ENCODE assay signal across 18 cellular contexts in the genomic region with DNA sequence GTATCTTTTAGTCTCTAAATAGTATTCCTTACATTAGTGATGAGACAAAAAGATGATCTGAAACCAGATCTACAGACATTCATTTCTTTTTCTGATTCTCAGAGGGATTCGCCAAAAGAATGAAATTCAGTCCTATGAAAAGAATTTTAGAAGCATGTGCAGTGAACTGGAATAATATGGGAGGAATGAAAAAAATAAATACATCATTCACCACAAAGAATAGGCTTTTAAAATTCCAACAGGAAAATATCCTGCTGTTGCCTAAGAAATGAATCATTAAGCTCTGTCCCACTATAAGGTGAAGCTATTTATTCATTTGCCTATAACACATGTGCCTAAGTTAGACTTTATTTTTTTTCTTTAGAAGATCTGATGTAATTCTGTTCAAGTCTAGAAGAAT.
A peak's percentile ranks its signal among the peaks of the same experiment; 100 is the strongest.
DNase-seq lines count a peak whose midpoint lies in the region; ATAC-seq, FAIRE-seq and TF ChIP-seq lines count a peak whose summit lies in the region.
"Had no signal": no experiment of that assay in that cellular context is flagged by ENCODE, and none has a peak within 500 bp of the region (broad histone marks: within the 10 kb centered on the region; RNA-seq: fewer than 3 reads in every experiment).

No MANE protein-coding gene starts in this region.

- in situ Hi-C loops in ACHN (cut with HindIII; ENCODE audit: low pct_ligation_motif_present, low pct_unique_long_range_greater_than_20kb, low sequenced_read_pairs): no loop called here

- H4K20me1 ChIP-seq in astrocyte (ENCODE audit: insufficient read depth, low read length) (no peaks in the 10 kb centered on the region), smooth muscle cell (ENCODE audit: low read depth) (no peaks in the 10 kb centered on the region)
- H4K20me1 ChIP-seq: BLaER1 had no signal

- no peak overlapping the region for H3K4me3 Mint-ChIP-seq in astrocyte (ENCODE audit: unreplicated experiment)
- H3K4me3 Mint-ChIP-seq in naive thymus-derived CD8-positive, alpha-beta T cell: no peak overlapping the region
- no peak overlapping the region for H3K4me3 Mint-ChIP-seq in activated T-cell treated with anti-CD3 and anti-CD28 coated beads, Interleukin-2, amount 50 U/mL, for 4 hours
- H3K4me3 Mint-ChIP-seq: activated naive CD4-positive, alpha-beta T cell treated with anti-CD3 and anti-CD28 coated beads, Interleukin-2, amount 50 U/mL, for 24 hours had no signal

- FAIRE-seq in astrocyte (lab: Jason Lieb, UNC): peak; percentile 78
- FAIRE-seq: K562 had no signal

- no peak for ATAC-seq in naive thymus-derived CD8-positive, alpha-beta T cell
- no peak for ATAC-seq in activated T-cell treated with anti-CD3 and anti-CD28 coated beads, Interleukin-2, amount 50 U/mL, for 4 hours
- ATAC-seq: K562 had no signal

- no peaks in the 10 kb centered on the region for H3K79me2 ChIP-seq in astrocyte (ENCODE audit: insufficient read depth, low read length)
- no peaks in the 10 kb centered on the region for H3K79me2 ChIP-seq in smooth muscle cell (ENCODE audit: low read depth)

- H3K36me3 ChIP-seq in astrocyte (ENCODE audit: insufficient read depth, low read length) (no peaks in the 10 kb centered on the region), smooth muscle cell (ENCODE audit: low read depth) (no peaks in the 10 kb centered on the region)
- H3K36me3 ChIP-seq: BLaER1, colonic mucosa had no signal

- no peaks in the 10 kb centered on the region for H3K27me3 ChIP-seq in astrocyte (ENCODE audit: insufficient read depth, low read length)
- no peaks in the 10 kb centered on the region for H3K27me3 ChIP-seq in smooth muscle cell (ENCODE audit: low read depth)
- H3K27me3 ChIP-seq: BLaER1, colonic mucosa had no signal

- H3K27ac ChIP-seq in astrocyte (ENCODE audit: low read depth, low read length) (peak overlapping the region; percentile 77), smooth muscle cell (ENCODE audit: low read depth) (no peak overlapping the region)
- H3K27ac ChIP-seq: BLaER1, colonic mucosa had no signal

- H3K36me3 Mint-ChIP-seq in astrocyte (ENCODE audit: low read depth, unreplicated experiment): no peaks in the 10 kb centered on the region
- no peaks in the 10 kb centered on the region for H3K36me3 Mint-ChIP-seq in naive thymus-derived CD8-positive, alpha-beta T cell
- H3K36me3 Mint-ChIP-seq in activated T-cell treated with anti-CD3 and anti-CD28 coated beads, Interleukin-2, amount 50 U/mL, for 4 hours (ENCODE audit: insufficient read depth): no peaks in the 10 kb centered on the region
- H3K36me3 Mint-ChIP-seq: activated naive CD4-positive, alpha-beta T cell treated with anti-CD3 and anti-CD28 coated beads, Interleukin-2, amount 50 U/mL, for 24 hours had no signal

- WGBS in smooth muscle cell (ENCODE audit: low lambda C conversion rate): 81% methylated on average over 1 of the region's 1 CpG

- H3F3A ChIP-seq in smooth muscle cell (ENCODE audit: low read depth): no peaks in the 10 kb centered on the region

- H3K9me3 ChIP-seq in astrocyte (ENCODE audit: insufficient read depth, low read depth, low read length): no peaks in the 10 kb centered on the region
- H3K9me3 ChIP-seq in smooth muscle cell (replicated peaks; ENCODE audit: low read depth): no peaks in the 10 kb centered on the region
- H3K9me3 ChIP-seq: BLaER1, colonic mucosa had no signal

- H3K4me1 ChIP-seq in astrocyte (ENCODE audit: insufficient read depth, low read length): peaks cover 20% of the 10 kb centered on the region
- no peaks in the 10 kb centered on the region for H3K4me1 ChIP-seq in smooth muscle cell (ENCODE audit: low read depth)
- H3K4me1 ChIP-seq: BLaER1, colonic mucosa had no signal

- DNase-seq in ACHN: peak; percentile 64
- DNase-seq in HCEC 1CT: peak; percentile 72
- DNase-seq in astrocyte (ENCODE audit: low read depth): peak; percentile 94
- peak; percentile 63 for DNase-seq in iris pigment epithelial cell (ENCODE audit: low read depth)
- no peak for DNase-seq in naive thymus-derived CD8-positive, alpha-beta T cell
- DNase-seq in activated T-cell treated with anti-CD3 and anti-CD28 coated beads, Interleukin-2, amount 50 U/mL, for 4 hours: no peak
- no peak for DNase-seq in smooth muscle cell (lab: John Stamatoyannopoulos, UW; ENCODE audit: unreplicated experiment)
- DNase-seq in NCI-H526 treated with DMSO at 0.1 percent for 48 hours (lab: John Stamatoyannopoulos, UW): no peak
- DNase-seq: activated CD4-positive, CD25-positive, alpha-beta regulatory T cell; colonic mucosa; mammary epithelial cell; NCI-H1417; NCI-H345; substantia nigra; SW 1271 had no signal

- H3K9me3 Mint-ChIP-seq in astrocyte (ENCODE audit: unreplicated experiment): no peaks in the 10 kb centered on the region
- no peaks in the 10 kb centered on the region for H3K9me3 Mint-ChIP-seq in naive thymus-derived CD8-positive, alpha-beta T cell
- H3K9me3 Mint-ChIP-seq in activated T-cell treated with anti-CD3 and anti-CD28 coated beads, Interleukin-2, amount 50 U/mL, for 4 hours: no peaks in the 10 kb centered on the region
- H3K9me3 Mint-ChIP-seq: activated naive CD4-positive, alpha-beta T cell treated with anti-CD3 and anti-CD28 coated beads, Interleukin-2, amount 50 U/mL, for 24 hours had no signal

- peaks cover 25% of the 10 kb centered on the region for H3K4me1 Mint-ChIP-seq in astrocyte (ENCODE audit: low read depth, unreplicated experiment)
- no peaks in the 10 kb centered on the region for H3K4me1 Mint-ChIP-seq in naive thymus-derived CD8-positive, alpha-beta T cell
- H3K4me1 Mint-ChIP-seq in activated T-cell treated with anti-CD3 and anti-CD28 coated beads, Interleukin-2, amount 50 U/mL, for 4 hours (ENCODE audit: low read depth): no peaks in the 10 kb centered on the region
- H3K4me1 Mint-ChIP-seq: activated naive CD4-positive, alpha-beta T cell treated with anti-CD3 and anti-CD28 coated beads, Interleukin-2, amount 50 U/mL, for 24 hours had no signal

- peak overlapping the region; percentile 81 for H3K27ac Mint-ChIP-seq in astrocyte (ENCODE audit: unreplicated experiment)
- no peak overlapping the region for H3K27ac Mint-ChIP-seq in naive thymus-derived CD8-positive, alpha-beta T cell
- H3K27ac Mint-ChIP-seq: activated naive CD4-positive, alpha-beta T cell treated with anti-CD3 and anti-CD28 coated beads, Interleukin-2, amount 50 U/mL, for 24 hours had no signal

- TF ChIP-seq CTCF in astrocyte (IDR thresholded peaks at IDR 0.05; ENCODE audit: insufficient read depth, low read depth, low read length) (no peak), smooth muscle cell (IDR thresholded peaks at IDR 0.05; ENCODE audit: borderline replicate concordance, insufficient read depth, poor library complexity, severe bottlenecking) (no peak)

- H2AFZ ChIP-seq in astrocyte (ENCODE audit: low read depth, low read length) (no peak overlapping the region), smooth muscle cell (ENCODE audit: low read depth) (no peak overlapping the region)

- peak overlapping the region; percentile 77 for H3K4me2 ChIP-seq in astrocyte (ENCODE audit: low read length)
- no peak overlapping the region for H3K4me2 ChIP-seq in smooth muscle cell
- H3K4me2 ChIP-seq: BLaER1 had no signal

- H3K9ac ChIP-seq in astrocyte (ENCODE audit: low read length): peak overlapping the region; percentile 52
- H3K9ac ChIP-seq in smooth muscle cell (ENCODE audit: low read depth): no peak overlapping the region
- H3K9ac ChIP-seq: BLaER1 had no signal

- H3K27me3 Mint-ChIP-seq in astrocyte (ENCODE audit: low read depth, unreplicated experiment): no peaks in the 10 kb centered on the region
- H3K27me3 Mint-ChIP-seq in naive thymus-derived CD8-positive, alpha-beta T cell: no peaks in the 10 kb centered on the region
- H3K27me3 Mint-ChIP-seq in activated T-cell treated with anti-CD3 and anti-CD28 coated beads, Interleukin-2, amount 50 U/mL, for 4 hours (ENCODE audit: low read depth): no peaks in the 10 kb centered on the region

- POLR2A ChIA-PET in naive thymus-derived CD8-positive, alpha-beta T cell (lab: Charles Lee): no interaction called here

- H3K4me3 ChIP-seq in astrocyte (ENCODE audit: insufficient read depth, low read depth, low read length): no peak overlapping the region
- no peak overlapping the region for H3K4me3 ChIP-seq in smooth muscle cell
- H3K4me3 ChIP-seq: BLaER1, colonic mucosa, K562 had no signal

Comparison
In these comparisons a context has a peak if more than half of its experiments do, and no peak if none do; other contexts are left out.
1. DNase-seq: peak in ACHN (single experiment), HCEC 1CT (single experiment), astrocyte (single experiment) and iris pigment epithelial cell (single experiment); none in naive thymus-derived CD8-positive, alpha-beta T cell (0 of 10), activated T-cell treated with anti-CD3 and anti-CD28 coated beads, Interleukin-2, amount 50 U/mL, for 4 hours (single experiment), smooth muscle cell (single experiment) and NCI-H526 treated with DMSO at 0.1 percent for 48 hours (single experiment).